In genomic region chr7:132240821-132241422, GRCh38 we compare ENCODE assay signal across 1 cellular context.
TF ChIP-seq lines count a peak whose summit lies in the region.

No MANE protein-coding gene starts in this region.

TF ChIP-seq in HEK293, 187 proteins besides CTCF, POLR2A, EP300 and RAD21 (continued from another document):
- TF ChIP-seq ZNF600 (tag by site-specific recombination; IDR thresholded peaks at IDR 0.05) (0 out of 2 replicates have a peak, but pooled peaks have one; percentile 20), ZNF398 (tag by site-specific recombination; IDR thresholded peaks at IDR 0.05) (peak; percentile 12; the same call in 1 of the 2 replicates), ZBTB20 (tag by site-specific recombination; IDR thresholded peaks at IDR 0.05) (peak; percentile 47; the same call in 1 of the 2 replicates), ZBTB17 (tag by site-specific recombination; IDR thresholded peaks at IDR 0.05) (peak; percentile 35; the same call in 1 of the 2 replicates), ZIC2 (tag by site-specific recombination; IDR thresholded peaks at IDR 0.05) (peak; percentile 94), TRIM28 (IDR thresholded peaks at IDR 0.05; ENCODE audit: borderline replicate concordance, low read length) (no peak), ZFHX2 (tag by site-specific recombination; conservative IDR thresholded peaks at IDR 0.05) (peak; percentile 81)
TF ChIP-seq in HEK293: peak in this region for 9.
